ENCODE assay signal across 12 cellular contexts in genomic region chr5:93430673-93431192, GRCh38.
DNase-seq lines count a peak whose midpoint lies in the region; ATAC-seq and TF ChIP-seq lines count a peak whose summit lies in the region.
"Had no signal": no experiment of that assay in that cellular context is flagged by ENCODE, and none has a peak within 500 bp of the region (broad histone marks: within the 10 kb centered on the region; RNA-seq: fewer than 3 reads in every experiment).

No MANE protein-coding gene starts in this region.

- H3K4me1 ChIP-seq in GM23248 (ENCODE audit: insufficient read depth) (peaks cover 20% of the 10 kb centered on the region), HEK293 (ENCODE audit: control insufficient read depth, insufficient read depth, low read length) (peaks cover 45% of the 10 kb centered on the region), foreskin keratinocyte (no peaks in the 10 kb centered on the region)
- H3K4me1 ChIP-seq: BE2C had no signal

- peaks cover 24% of the 10 kb centered on the region for H3F3A ChIP-seq in GM23248 (ENCODE audit: insufficient read depth)

- H3K27me3 ChIP-seq in GM23248 (replicated peaks; ENCODE audit: insufficient read depth) (no peaks in the 10 kb centered on the region), foreskin keratinocyte (peaks cover 35% of the 10 kb centered on the region)
- H3K27me3 ChIP-seq: BE2C had no signal

- H3K36me3 ChIP-seq in GM23248 (ENCODE audit: low read depth) (no peaks in the 10 kb centered on the region), HEK293 (ENCODE audit: control insufficient read depth in 2 of 2, insufficient read depth in 1 of 2, low read length in 2 of 2) (no peaks in the 10 kb centered on the region)
- H3K36me3 ChIP-seq: BE2C had no signal

- no peak for ATAC-seq in foreskin keratinocyte
- ATAC-seq: HCT116 had no signal

- no peaks in the 10 kb centered on the region for H4K20me1 ChIP-seq in GM23248 (ENCODE audit: insufficient read depth)

- H3K4me3 ChIP-seq in GM23248: no peak overlapping the region
- H3K4me3 ChIP-seq in HEK293 (ENCODE audit: low read depth, low read length): no peak overlapping the region
- no peak overlapping the region for H3K4me3 ChIP-seq in choroid plexus epithelial cell (ENCODE audit: low read depth, low read length)
- H3K4me3 ChIP-seq in retinal pigment epithelial cell (ENCODE audit: low read length): no peak overlapping the region

- DNase-seq in GM23248: peak; percentile 6
- no peak for DNase-seq in choroid plexus epithelial cell (ENCODE audit: low read depth)
- DNase-seq in retinal pigment epithelial cell (ENCODE audit: low read depth): no peak
- DNase-seq in foreskin keratinocyte: no peak
- no peak for DNase-seq in activated T-cell treated with anti-CD3 and anti-CD28 coated beads, Interleukin-2, amount 50 U/mL, for 24 hours
- DNase-seq in NCI-H2227 (lab: John Stamatoyannopoulos, UW; ENCODE audit: unreplicated experiment): no peak
- DNase-seq: BE2C; CD4-positive, alpha-beta memory T cell; EL had no signal

- H3K9me2 ChIP-seq in GM23248 (ENCODE audit: insufficient read depth): no peaks in the 10 kb centered on the region

- no peak for TF ChIP-seq CTCF in HEK293 (tag by site-specific recombination; IDR thresholded peaks at IDR 0.05)
- TF ChIP-seq CTCF in choroid plexus epithelial cell (conservative IDR thresholded peaks at IDR 0.05; ENCODE audit: low read depth, low read length): peak; percentile 11
- TF ChIP-seq CTCF in retinal pigment epithelial cell (conservative IDR thresholded peaks at IDR 0.05; ENCODE audit: low read depth, low read length): peak; percentile 8
- TF ChIP-seq CTCF in foreskin keratinocyte (conservative IDR thresholded peaks at IDR 0.05): no peak

- H3K4me1 Mint-ChIP-seq in activated T-cell treated with anti-CD3 and anti-CD28 coated beads, Interleukin-2, amount 50 U/mL, for 24 hours (ENCODE audit: low read depth): no peaks in the 10 kb centered on the region
- H3K4me1 Mint-ChIP-seq: CD4-positive, alpha-beta memory T cell had no signal

- POLR2A ChIA-PET in HEK293 (lab: Yijun Ruan, JAX): no interaction called here

- in situ Hi-C loops in GM23248 (cut with MboI): no loop called here

- no peaks in the 10 kb centered on the region for H3K9me3 ChIP-seq in GM23248 (ENCODE audit: low read depth)
- H3K9me3 ChIP-seq in HEK293 (ENCODE audit: control insufficient read depth, insufficient read depth, low read depth, low read length): no peaks in the 10 kb centered on the region
- H3K9me3 ChIP-seq: BE2C had no signal

- no peak overlapping the region for H3K4me2 ChIP-seq in GM23248 (ENCODE audit: unreplicated experiment)

- H3K27ac ChIP-seq in GM23248 (no peak overlapping the region), HEK293 (ENCODE audit: extremely low read depth, low read depth, low read length) (no peak overlapping the region; the same call in 1 of the 2 replicates), foreskin keratinocyte (no peak overlapping the region)
- H3K27ac ChIP-seq: C4-2B had no signal

- no peaks in the 10 kb centered on the region for H3K9me3 Mint-ChIP-seq in activated T-cell treated with anti-CD3 and anti-CD28 coated beads, Interleukin-2, amount 50 U/mL, for 24 hours

- H3K36me3 Mint-ChIP-seq in activated T-cell treated with anti-CD3 and anti-CD28 coated beads, Interleukin-2, amount 50 U/mL, for 24 hours (ENCODE audit: low read depth): no peaks in the 10 kb centered on the region
- H3K36me3 Mint-ChIP-seq: CD4-positive, alpha-beta memory T cell had no signal

- H3K27ac Mint-ChIP-seq in activated T-cell treated with anti-CD3 and anti-CD28 coated beads, Interleukin-2, amount 50 U/mL, for 24 hours: no peak overlapping the region
- H3K27ac Mint-ChIP-seq: CD4-positive, alpha-beta memory T cell had no signal

- WGBS in GM23248 (ENCODE audit: low coverage in 1 of 2, low lambda C conversion rate in 2 of 2, missing lambda C conversion rate in 2 of 2), 2 experiments: 62 to 70% methylated on average over 2 of the region's 2 CpGs

- no peak overlapping the region for H2AFZ ChIP-seq in GM23248

- CTCF ChIA-PET in HEK293 (lab: Yijun Ruan, JAX): no interaction called here

- H3K27me3 Mint-ChIP-seq in activated T-cell treated with anti-CD3 and anti-CD28 coated beads, Interleukin-2, amount 50 U/mL, for 24 hours: peaks cover 15% of the 10 kb centered on the region

- no peak overlapping the region for H3K9ac ChIP-seq in GM23248

- no peaks in the 10 kb centered on the region for H3K79me2 ChIP-seq in GM23248 (ENCODE audit: insufficient read depth)

- no peak overlapping the region for H3K4me3 Mint-ChIP-seq in activated T-cell treated with anti-CD3 and anti-CD28 coated beads, Interleukin-2, amount 50 U/mL, for 24 hours
- H3K4me3 Mint-ChIP-seq: CD4-positive, alpha-beta memory T cell had no signal

TF ChIP-seq in HEK293, 187 proteins besides CTCF, POLR2A, EP300 and RAD21:
- peak; percentile 94 for TF ChIP-seq ZNF513 (tag by site-specific recombination; IDR thresholded peaks at IDR 0.05)
- TF ChIP-seq ZNF19 (tag by site-specific recombination; IDR thresholded peaks at IDR 0.05; ENCODE audit: low read depth): no peak

Comparison
In these comparisons a context has a peak if more than half of its experiments do, and no peak if none do; other contexts are left out.
1. CTCF ChIP-seq: peak in choroid plexus epithelial cell (single experiment) and retinal pigment epithelial cell (single experiment); none in HEK293 (single experiment) and foreskin keratinocyte (single experiment).